In the genomic region with DNA sequence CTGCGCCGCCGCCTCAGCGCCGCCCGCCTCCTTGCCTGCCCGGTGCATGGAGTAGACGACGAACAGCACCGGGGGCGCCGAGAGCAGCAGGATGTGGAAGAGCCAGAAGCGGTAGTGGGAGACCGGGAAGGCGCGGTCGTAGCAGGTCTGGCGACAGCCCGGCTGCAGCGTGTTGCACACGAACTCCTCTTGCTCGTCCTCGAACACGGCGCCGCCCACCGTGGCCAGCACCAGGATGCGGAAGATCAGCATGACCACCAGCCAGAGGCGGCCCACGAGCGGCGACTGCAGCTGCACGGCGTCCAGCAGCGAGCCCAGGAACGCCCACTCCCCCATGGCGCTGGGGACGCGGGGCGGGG, we compare ENCODE assay signal across 8 cellular contexts. TPM values are rescaled to one million over a fixed set of nuclear protein-coding genes. Genes with fewer than 3 reads are reported as not detected.
DNase-seq lines count a peak whose midpoint lies in the region; ATAC-seq, FAIRE-seq and TF ChIP-seq lines count a peak whose summit lies in the region.

No MANE protein-coding gene starts in this region.

- TF ChIP-seq RAD21 in HepG2 (CRISPR knock-in tag; IDR thresholded peaks at IDR 0.05): no peak

- H3K4me2 ChIP-seq in HepG2 (ENCODE audit: low read depth, low read length): peak overlapping the region; percentile 69

- H3K27me3 ChIP-seq in HepG2 (ENCODE audit: control insufficient read depth in 1 of 2, insufficient read depth in 2 of 2, low read length in 2 of 2): peaks cover 0 to 11% of the 10 kb centered on the region in 2 experiments; a peak in 2 of 5 replicates
- no peaks in the 10 kb centered on the region for H3K27me3 ChIP-seq in thyroid gland

- H3K36me3 ChIP-seq in HepG2 (replicated peaks in 1 of 2; ENCODE audit: control insufficient read depth in 1 of 2, insufficient read depth in 2 of 2, low read length in 2 of 2): no peaks in the 10 kb centered on the region
- no peaks in the 10 kb centered on the region for H3K36me3 ChIP-seq in thyroid gland

- no peaks in the 10 kb centered on the region for H3K79me2 ChIP-seq in HepG2 (ENCODE audit: insufficient read depth, low read length)

- TF ChIP-seq CTCF in HepG2 (CRISPR knock-in tag; IDR thresholded peaks at IDR 0.05) (no peak), thyroid gland (IDR thresholded peaks at IDR 0.05) (no peak)

- BruUV-seq in HepG2 (replicated peaks; lab: Mats Ljungman, UMichigan): no TSS peak

- POLR2A ChIA-PET in HepG2 (lab: Yijun Ruan, JAX): interaction anchor here (1.3 to 3.0 kb wide), 7 partner anchors 11 to 191 kb away, joined by 3 to 11 read pairs (median 8); partner anchors contain the start of gene RARA

- H2AFZ ChIP-seq in HepG2 (ENCODE audit: low read length): no peak overlapping the region

- H3K4me3 ChIP-seq in HepG2 (replicated peaks in 1 of 3; ENCODE audit: insufficient read depth in 1 of 3, low read depth in 2 of 3, low read length in 3 of 3) (peak overlapping the region in 2 of 3 experiments; percentile 60 to 67; a peak in 4 of 6 replicates), thyroid gland (replicated peaks in 1 of 3) (peak overlapping the region in 2 of 3 donors; percentile 3 to 50)

- H3K9ac ChIP-seq in HepG2 (ENCODE audit: insufficient read depth, low read depth, low read length): no peak overlapping the region

- H3K4me1 ChIP-seq in HepG2 (ENCODE audit: insufficient read depth, low read length) (peaks cover 34% of the 10 kb centered on the region), thyroid gland (peaks cover 3 to 12% of the 10 kb centered on the region in 2 donors)

- DNase-seq in stimulated activated CD4-positive, alpha-beta T cell treated with anti-CD3 and anti-CD28 coated beads, Interleukin-12 subunit alpha, Interleukin-12 subunit beta, amount 100 ng/mL, for 4 hours: peak; percentile 27
- DNase-seq in stimulated activated CD4-positive, alpha-beta T cell treated with anti-CD3 and anti-CD28 coated beads, Interleukin-2, amount 100 ng/mL, for 48 hours: no peak
- DNase-seq in amniotic epithelial cell (ENCODE audit: low read depth) (peak; percentile 37), HepG2 (ENCODE audit: low spot score) (no peak), thyroid gland (peak in 1 of 2 donors; percentile 32), HK-2 (ENCODE audit: unreplicated experiment) (no peak)

- no peak for TF ChIP-seq POLR2A in HepG2 (IDR thresholded peaks at IDR 0.05; ENCODE audit: insufficient read depth in 1 of 2, low read depth in 2 of 2, low read length in 2 of 2)
- no peak for TF ChIP-seq POLR2A in thyroid gland (IDR thresholded peaks at IDR 0.05)

- H3K9me3 ChIP-seq in HepG2 (ENCODE audit: low read length) (no peaks in the 10 kb centered on the region), thyroid gland (no peaks in the 10 kb centered on the region)

- intact Hi-C loops in HepG2 (cut with micrococcal nuclease; ENCODE audit: unreplicated experiment) (no loop called here), thyroid gland (cut with DNase I) (loop anchor here (5.0 kb wide), 1 partner anchor 54 kb away; the partner anchor contains the start of gene TOP2A)

- ATAC-seq in HepG2 (no peak), GM18868 (IDR thresholded peaks at IDR 0.05; ENCODE audit: unreplicated experiment) (no peak), HG03175 (IDR thresholded peaks at IDR 0.05; ENCODE audit: unreplicated experiment) (no peak)

- in situ Hi-C loops in HepG2 (cut with HindIII; ENCODE audit: extremely low pct_ligation_motif_present, low pct_unique_long_range_greater_than_20kb): loop anchor here (5.0 kb wide), 1 partner anchor 169 kb away; no protein-coding TSS in a partner anchor

- CTCF ChIA-PET in HepG2 (lab: Yijun Ruan, JAX; ENCODE audit: low intra/inter-chr PET ratio, low total read pairs): interaction anchor here (1.4 to 2.3 kb wide), 2 partner anchors 52 to 170 kb away, joined by 7 read pairs; no protein-coding TSS in a partner anchor

- TF ChIP-seq EP300 in HepG2 (IDR thresholded peaks at IDR 0.05; ENCODE audit: low read depth in 2 of 2, low read length in 2 of 2) (no peak), HepG2 (CRISPR knock-in tag; IDR thresholded peaks at IDR 0.05; ENCODE audit: borderline replicate concordance) (no peak)

- FAIRE-seq in HepG2 (lab: Jason Lieb, UNC): no peak

- H4K20me1 ChIP-seq in HepG2 (ENCODE audit: insufficient read depth, low read length): no peaks in the 10 kb centered on the region

- H3K27ac ChIP-seq in HepG2 (ENCODE audit: extremely low read length, insufficient read depth, low read length) (no peak overlapping the region), thyroid gland (no peak overlapping the region)

- WGBS in HepG2 (ENCODE audit: low lambda C conversion rate): 90% methylated on average over 40 of the region's 40 CpGs
- WGBS in thyroid gland, 2 donors: 1% methylated on average over 16 of the region's 40 CpGs; no CpG with 5 or more reads in 1 of the 2 donors

RNA-seq across cellular contexts. Expression of gene GJD3, which starts 1.1 kb away (rescaled TPM):
- total RNA-seq in HepG2 (2016; rRNA removed; fragmentation: Illumina TruSeq; extraction: Trizol) (not detected in 2 replicates), thyroid gland (1 to 10 TPM; 1.6 to 3.4 (median 1.7) TPM)
- total RNA-seq in HepG2 (2016; cell fraction: cytosol; rRNA removed; fragmentation: Illumina TruSeq; extraction: Trizol; ENCODE audit: low read depth): not detected in 2 replicates
- not detected in 2 replicates for total RNA-seq in HepG2 (2016; cell fraction: insoluble cytoplasmic fraction; rRNA removed; fragmentation: Illumina TruSeq; extraction: Trizol)
- not detected in 2 replicates for total RNA-seq in HepG2 (2016; cell fraction: membrane; rRNA removed; fragmentation: Illumina TruSeq; extraction: Trizol)
- total RNA-seq in HepG2 (2016; cell fraction: nucleus; rRNA removed; fragmentation: Illumina TruSeq; extraction: Trizol): not detected in 2 replicates
- not detected in 2 replicates for polyA plus RNA-seq in HepG2 (2011; rRNA removed)
- not detected in 2 replicates for polyA plus RNA-seq in HepG2 (2011; cell fraction: cytosol; rRNA removed)
- not detected in 2 replicates for polyA plus RNA-seq in HepG2 (2011; cell fraction: nucleus; rRNA removed)
- polyA plus RNA-seq in HepG2 (2012): not detected in 2 replicates
- polyA plus RNA-seq in HepG2 (2016; cell fraction: cytosol; fragmentation: Illumina TruSeq; extraction: Trizol; ENCODE audit: low read depth): not detected in 2 replicates
- polyA plus RNA-seq in HepG2 (2016; cell fraction: insoluble cytoplasmic fraction; fragmentation: Illumina TruSeq; extraction: Trizol; ENCODE audit: low read depth): not detected in 2 replicates
- polyA plus RNA-seq in HepG2 (2016; cell fraction: membrane; fragmentation: Illumina TruSeq; extraction: Trizol; ENCODE audit: low read depth): not detected in 2 replicates
- not detected in 2 replicates for polyA plus RNA-seq in HepG2 (2016; cell fraction: nucleus; fragmentation: Illumina TruSeq; extraction: Trizol; ENCODE audit: insufficient read depth, low read depth)
- polyA minus RNA-seq in HepG2 (2011; rRNA and poly(A)+ RNA removed; ENCODE audit: low replicate concordance): not detected in 2 replicates
- polyA minus RNA-seq in HepG2 (2011; cell fraction: cytosol; rRNA and poly(A)+ RNA removed): not detected in 2 replicates
- polyA minus RNA-seq in HepG2 (2011; cell fraction: nucleus; rRNA and poly(A)+ RNA removed): not detected in 2 replicates

RNA-seq across cellular contexts. Expression of gene TOP2A, which starts 54.2 kb away (rescaled TPM):
- 327 and 614 TPM in 2 replicates for total RNA-seq in HepG2 (2016; rRNA removed; fragmentation: Illumina TruSeq; extraction: Trizol)
- 35.7 and 38.5 TPM in 2 replicates for total RNA-seq in HepG2 (2016; cell fraction: cytosol; rRNA removed; fragmentation: Illumina TruSeq; extraction: Trizol; ENCODE audit: low read depth)
- total RNA-seq in HepG2 (2016; cell fraction: insoluble cytoplasmic fraction; rRNA removed; fragmentation: Illumina TruSeq; extraction: Trizol): 330 and 598 TPM in 2 replicates
- 112 and 128 TPM in 2 replicates for total RNA-seq in HepG2 (2016; cell fraction: membrane; rRNA removed; fragmentation: Illumina TruSeq; extraction: Trizol)
- 262 and 265 TPM in 2 replicates for total RNA-seq in HepG2 (2016; cell fraction: nucleus; rRNA removed; fragmentation: Illumina TruSeq; extraction: Trizol)
- 52.7 and 108 TPM in 2 replicates for polyA plus RNA-seq in HepG2 (2011; rRNA removed)
- 35.8 and 39.5 TPM in 2 replicates for polyA plus RNA-seq in HepG2 (2011; cell fraction: cytosol; rRNA removed)
- 38.5 and 46.3 TPM in 2 replicates for polyA plus RNA-seq in HepG2 (2011; cell fraction: nucleus; rRNA removed)
- polyA plus RNA-seq in HepG2 (2012): 78.9 and 178 TPM in 2 replicates
- 13.7 and 16.7 TPM in 2 replicates for polyA plus RNA-seq in HepG2 (2016; cell fraction: cytosol; fragmentation: Illumina TruSeq; extraction: Trizol; ENCODE audit: low read depth)
- 406 and 447 TPM in 2 replicates for polyA plus RNA-seq in HepG2 (2016; cell fraction: insoluble cytoplasmic fraction; fragmentation: Illumina TruSeq; extraction: Trizol; ENCODE audit: low read depth)
- polyA plus RNA-seq in HepG2 (2016; cell fraction: membrane; fragmentation: Illumina TruSeq; extraction: Trizol; ENCODE audit: low read depth): 56.7 and 60.4 TPM in 2 replicates
- polyA plus RNA-seq in HepG2 (2016; cell fraction: nucleus; fragmentation: Illumina TruSeq; extraction: Trizol; ENCODE audit: insufficient read depth, low read depth): 324 and 347 TPM in 2 replicates
- 29.3 and 72.8 TPM in 2 replicates for polyA minus RNA-seq in HepG2 (2011; rRNA and poly(A)+ RNA removed; ENCODE audit: low replicate concordance)
- polyA minus RNA-seq in HepG2 (2011; cell fraction: cytosol; rRNA and poly(A)+ RNA removed): 58.4 and 82.8 TPM in 2 replicates
- 83.2 and 96.0 TPM in 2 replicates for polyA minus RNA-seq in HepG2 (2011; cell fraction: nucleus; rRNA and poly(A)+ RNA removed)
- 1 to 10 TPM in 3 of 4 donors, under 1 TPM in 1; 0.20 to 5.2 (median 2.2) TPM for total RNA-seq in thyroid gland

RNA-seq across cellular contexts. Expression of gene RARA, which starts 54.5 kb away (rescaled TPM):
- total RNA-seq in HepG2 (2016; rRNA removed; fragmentation: Illumina TruSeq; extraction: Trizol): 8.6 and 8.9 TPM in 2 replicates
- total RNA-seq in HepG2 (2016; cell fraction: cytosol; rRNA removed; fragmentation: Illumina TruSeq; extraction: Trizol; ENCODE audit: low read depth): 3.2 and 3.7 TPM in 2 replicates
- 6.7 and 9.5 TPM in 2 replicates for total RNA-seq in HepG2 (2016; cell fraction: insoluble cytoplasmic fraction; rRNA removed; fragmentation: Illumina TruSeq; extraction: Trizol)
- 8.2 and 11.1 TPM in 2 replicates for total RNA-seq in HepG2 (2016; cell fraction: membrane; rRNA removed; fragmentation: Illumina TruSeq; extraction: Trizol)
- total RNA-seq in HepG2 (2016; cell fraction: nucleus; rRNA removed; fragmentation: Illumina TruSeq; extraction: Trizol): 6.0 and 7.0 TPM in 2 replicates
- polyA plus RNA-seq in HepG2 (2011; rRNA removed): 6.0 and 6.4 TPM in 2 replicates
- 2.2 and 3.8 TPM in 2 replicates for polyA plus RNA-seq in HepG2 (2011; cell fraction: cytosol; rRNA removed)
- polyA plus RNA-seq in HepG2 (2011; cell fraction: nucleus; rRNA removed): 13.2 and 13.3 TPM in 2 replicates
- 15.4 and 16.1 TPM in 2 replicates for polyA plus RNA-seq in HepG2 (2012)
- 3.8 and 5.4 TPM in 2 replicates for polyA plus RNA-seq in HepG2 (2016; cell fraction: cytosol; fragmentation: Illumina TruSeq; extraction: Trizol; ENCODE audit: low read depth)
- 12.7 and 17.8 TPM in 2 replicates for polyA plus RNA-seq in HepG2 (2016; cell fraction: insoluble cytoplasmic fraction; fragmentation: Illumina TruSeq; extraction: Trizol; ENCODE audit: low read depth)
- 9.6 and 13.8 TPM in 2 replicates for polyA plus RNA-seq in HepG2 (2016; cell fraction: membrane; fragmentation: Illumina TruSeq; extraction: Trizol; ENCODE audit: low read depth)
- polyA plus RNA-seq in HepG2 (2016; cell fraction: nucleus; fragmentation: Illumina TruSeq; extraction: Trizol; ENCODE audit: insufficient read depth, low read depth): 19.0 and 19.4 TPM in 2 replicates
- polyA minus RNA-seq in HepG2 (2011; rRNA and poly(A)+ RNA removed; ENCODE audit: low replicate concordance): 6.4 and 11.7 TPM in 2 replicates
- 6.7 and 8.2 TPM in 2 replicates for polyA minus RNA-seq in HepG2 (2011; cell fraction: cytosol; rRNA and poly(A)+ RNA removed)
- polyA minus RNA-seq in HepG2 (2011; cell fraction: nucleus; rRNA and poly(A)+ RNA removed): 5.2 and 6.7 TPM in 2 replicates
- total RNA-seq in thyroid gland: 10 to 100 TPM; 20.0 to 60.9 (median 35.2) TPM

Comparison
In these comparisons a context has a peak if more than half of its experiments do, and no peak if none do; other contexts are left out.
1. DNase-seq: peak in stimulated activated CD4-positive, alpha-beta T cell treated with anti-CD3 and anti-CD28 coated beads, Interleukin-12 subunit alpha, Interleukin-12 subunit beta, amount 100 ng/mL, for 4 hours (single experiment) and amniotic epithelial cell (single experiment); none in stimulated activated CD4-positive, alpha-beta T cell treated with anti-CD3 and anti-CD28 coated beads, Interleukin-2, amount 100 ng/mL, for 48 hours (0 of 2), HepG2 (single experiment) and HK-2 (single experiment).
2. RNA of gene TOP2A, which starts 54.2 kb away (total RNA-seq): 35.7 to 614 TPM in HepG2; 0.20 to 5.2 TPM in thyroid gland; every median in the first group is over 4 times any median in the second.